In genomic region chr3:87101873-87102272, GRCh38 we compare ENCODE assay signal across 29 cellular contexts.
"Had no signal": no experiment of that assay in that cellular context is flagged by ENCODE, and none has a peak within 500 bp of the region (broad histone marks: within the 10 kb centered on the region; RNA-seq: fewer than 3 reads in every experiment).

No MANE protein-coding gene starts in this region.

- H3K4me1 ChIP-seq: psoas muscle, sigmoid colon, stomach had no signal

- H3K4me1 Mint-ChIP-seq: memory B cell; naive B cell; neural crest cell; stimulated activated effector memory CD8-positive, alpha-beta T cell treated with anti-CD3 and anti-CD28 coated beads, Interleukin-12 subunit alpha, Interleukin-12 subunit beta, amount 100 ng/mL, for 72 hours had no signal

- DNase-seq: cerebellar nuclear complex; dorsolateral prefrontal cortex; effector CD4-positive, alpha-beta T cell; foreskin melanocyte; glutamatergic neuron; hypothalamus; kidney; naive B cell; occipital lobe; ovary; posterior cingulate gyrus; psoas muscle; right cardiac atrium; sigmoid colon; stimulated activated CD4-positive, alpha-beta T cell treated with anti-CD3 and anti-CD28 coated beads, Interleukin-2, amount 100 ng/mL, for 24 hours; stimulated activated CD4-positive, alpha-beta T cell treated with anti-CD3 and anti-CD28 coated beads, Interleukin-4, amount 100 ng/mL, for 24 hours; stimulated activated naive CD4-positive, alpha-beta T cell treated with Interleukin-2 at 50 U/mL for 16 hours; stomach; thyroid gland had no signal

- H3K27me3 Mint-ChIP-seq: memory B cell; naive B cell; natural killer cell treated with Interleukin-12 subunit alpha and Interleukin-12 subunit beta and Interleukin-15 and Interleukin-18, amount 100 ng/mL, for 72 hours; type B pancreatic cell had no signal

- H3K4me3 ChIP-seq: dorsolateral prefrontal cortex, lung, ovary, psoas muscle, sigmoid colon, stomach, thyroid gland had no signal

- H3K27ac ChIP-seq: dorsolateral prefrontal cortex, epithelial cell of prostate, ovary, psoas muscle, sigmoid colon, stomach had no signal

- H3K36me3 Mint-ChIP-seq: memory B cell; naive B cell; stimulated activated effector memory CD8-positive, alpha-beta T cell treated with anti-CD3 and anti-CD28 coated beads, Interleukin-12 subunit alpha, Interleukin-12 subunit beta, amount 100 ng/mL, for 72 hours; type B pancreatic cell had no signal

- H3K4me3 Mint-ChIP-seq: memory B cell; naive B cell; natural killer cell treated with Interleukin-12 subunit alpha and Interleukin-12 subunit beta and Interleukin-15 and Interleukin-18, amount 100 ng/mL, for 72 hours; neural crest cell; stimulated activated effector memory CD8-positive, alpha-beta T cell treated with anti-CD3 and anti-CD28 coated beads, Interleukin-12 subunit alpha, Interleukin-12 subunit beta, amount 100 ng/mL, for 72 hours; type B pancreatic cell had no signal

- H3K27me3 ChIP-seq: dorsolateral prefrontal cortex, ovary, sigmoid colon, stomach, thyroid gland had no signal

- FAIRE-seq: colon, kidney had no signal

- H3K9me3 ChIP-seq: ovary, psoas muscle, sigmoid colon, thyroid gland had no signal

- H3K9me3 Mint-ChIP-seq: natural killer cell treated with Interleukin-12 subunit alpha and Interleukin-12 subunit beta and Interleukin-15 and Interleukin-18, amount 100 ng/mL, for 72 hours; type B pancreatic cell had no signal

- H3K36me3 ChIP-seq: ovary, sigmoid colon, stomach, thyroid gland had no signal

- H3K27ac Mint-ChIP-seq: memory B cell; naive B cell; natural killer cell treated with Interleukin-12 subunit alpha and Interleukin-12 subunit beta and Interleukin-15 and Interleukin-18, amount 100 ng/mL, for 72 hours; stimulated activated effector memory CD8-positive, alpha-beta T cell treated with anti-CD3 and anti-CD28 coated beads, Interleukin-12 subunit alpha, Interleukin-12 subunit beta, amount 100 ng/mL, for 72 hours; type B pancreatic cell had no signal

- ATAC-seq: esophagus mucosa; left lobe of liver; natural killer cell treated with Interleukin-12 subunit alpha and Interleukin-12 subunit beta and Interleukin-15 and Interleukin-18, amount 100 ng/mL, for 72 hours; psoas muscle; right cardiac atrium; stimulated activated effector memory CD8-positive, alpha-beta T cell treated with anti-CD3 and anti-CD28 coated beads, Interleukin-12 subunit alpha, Interleukin-12 subunit beta, amount 100 ng/mL, for 72 hours had no signal
